In genomic region chr15:64883097-64883581, GRCh38 we compare ENCODE assay signal across 8 cellular contexts. TPM values are rescaled to one million over a fixed set of nuclear protein-coding genes. Genes with fewer than 3 reads are reported as not detected.
DNase-seq lines count a peak whose midpoint lies in the region; ATAC-seq lines count a peak whose summit lies in the region.

No MANE protein-coding gene starts in this region.

- peak; percentile 53 for ATAC-seq in GM18502 (IDR thresholded peaks at IDR 0.05; ENCODE audit: poor library complexity, unreplicated experiment)
- peak; percentile 52 for ATAC-seq in HG03378 (IDR thresholded peaks at IDR 0.05; ENCODE audit: unreplicated experiment)

- peak; percentile 21 for DNase-seq in activated gamma-delta T cell treated with anti-CD3 and anti-CD28 coated beads, Interleukin-2, amount 50 U/mL, for 16 hours (ENCODE audit: low read depth)
- DNase-seq in medulla oblongata (ENCODE audit: extremely low spot score), result peak; percentile 71
- DNase-seq in mesenteric fat pad (ENCODE audit: low spot score), result no peak
- no peak for DNase-seq in NCI-H1092 (lab: John Stamatoyannopoulos, UW)
- DNase-seq in activated CD8-positive, alpha-beta memory T cell treated with anti-CD3 and anti-CD28 coated beads, Interleukin-2, amount 50 U/mL, for 48 hours, result no peak
- no peak for DNase-seq in stimulated activated CD4-positive, alpha-beta T cell treated with anti-CD3 and anti-CD28 coated beads, Interleukin-4, amount 100 ng/mL, for 1 hour

RNA-seq across cellular contexts. Expression of gene ANKDD1A, which starts 28.6 kb away (rescaled TPM):
- 19.3 TPM for total RNA-seq in mesenteric fat pad

RNA-seq across cellular contexts. Expression of gene PLEKHO2, which starts 41.4 kb away (rescaled TPM):
- total RNA-seq in mesenteric fat pad, result 87.5 TPM

RNA-seq across cellular contexts. Expression of gene PIF1, which starts 57.7 kb away (rescaled TPM):
- total RNA-seq in mesenteric fat pad, result 1.6 TPM

Comparison
In these comparisons a context has a peak if more than half of its experiments do, and no peak if none do; other contexts are left out.
1. DNase-seq: peak in activated gamma-delta T cell treated with anti-CD3 and anti-CD28 coated beads, Interleukin-2, amount 50 U/mL, for 16 hours (single experiment) and medulla oblongata (single experiment); none in mesenteric fat pad (single experiment), NCI-H1092 (single experiment), activated CD8-positive, alpha-beta memory T cell treated with anti-CD3 and anti-CD28 coated beads, Interleukin-2, amount 50 U/mL, for 48 hours (single experiment) and stimulated activated CD4-positive, alpha-beta T cell treated with anti-CD3 and anti-CD28 coated beads, Interleukin-4, amount 100 ng/mL, for 1 hour (single experiment).